ENCODE assay signal across 18 cellular contexts in the genomic region with DNA sequence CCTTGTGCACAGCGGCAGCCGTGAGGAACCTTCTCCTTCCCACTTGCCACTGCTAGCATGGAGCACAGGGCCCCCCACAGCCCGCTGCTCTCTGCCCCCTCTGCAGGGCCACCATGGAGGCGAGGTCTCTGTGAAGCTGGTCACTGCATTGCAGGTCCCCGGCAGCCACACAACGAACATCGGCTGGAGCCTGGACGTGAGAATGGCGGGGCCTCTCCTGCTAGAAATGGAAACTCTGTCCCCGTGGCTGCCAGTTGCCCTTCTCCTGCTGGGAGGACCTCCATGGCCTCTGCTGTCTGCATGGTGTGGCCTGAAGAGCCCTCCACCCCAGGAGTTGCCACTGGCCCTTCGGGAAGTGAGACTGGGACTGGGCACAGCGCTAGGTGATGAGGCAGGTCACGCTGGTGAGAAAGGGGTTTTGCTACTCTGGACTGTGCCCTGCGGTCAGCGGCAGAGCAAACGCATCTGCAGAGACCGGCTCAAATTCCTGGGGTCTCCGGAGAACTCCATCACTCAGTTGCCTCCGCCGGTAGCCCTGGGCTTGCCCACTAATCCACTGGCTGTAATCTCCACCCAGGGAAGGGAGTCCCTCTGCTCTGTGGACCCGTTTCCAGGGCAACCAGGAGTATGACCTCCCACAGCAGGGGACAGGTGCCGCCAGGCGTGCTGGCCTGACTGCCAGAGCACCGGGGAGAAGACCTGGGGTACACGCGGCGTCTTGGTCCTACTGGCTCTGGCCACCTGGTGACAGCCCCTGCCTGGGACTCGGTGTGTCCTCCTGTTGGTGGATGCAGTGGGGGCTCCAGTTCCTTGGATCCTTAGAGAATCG.
DNase-seq lines count a peak whose midpoint lies in the region; ATAC-seq, FAIRE-seq and TF ChIP-seq lines count a peak whose summit lies in the region.
"Had no signal": no experiment of that assay in that cellular context is flagged by ENCODE, and none has a peak within 500 bp of the region (broad histone marks: within the 10 kb centered on the region; RNA-seq: fewer than 3 reads in every experiment).

No MANE protein-coding gene starts in this region.

- TF ChIP-seq CTCF in Peyer's patch (IDR thresholded peaks at IDR 0.05) = no peak
- no peak for TF ChIP-seq CTCF in HepG2 (CRISPR knock-in tag; IDR thresholded peaks at IDR 0.05)
- TF ChIP-seq CTCF in sigmoid colon (IDR thresholded peaks at IDR 0.05) = no peak
- TF ChIP-seq CTCF in RWPE1 (conservative IDR thresholded peaks at IDR 0.05; ENCODE audit: low read depth) = no peak

- FAIRE-seq in HepG2 (lab: Jason Lieb, UNC) = no peak
- FAIRE-seq: A549, RCC 7860 had no signal

- no TSS peak for BruUV-seq in HepG2 (replicated peaks; lab: Mats Ljungman, UMichigan)

- no peak overlapping the region for H3K4me2 ChIP-seq in HepG2 (ENCODE audit: low read depth, low read length)
- H3K4me2 ChIP-seq: A549 had no signal

- TF ChIP-seq POLR2A in Peyer's patch (IDR thresholded peaks at IDR 0.05) (no peak), HepG2 (IDR thresholded peaks at IDR 0.05; ENCODE audit: insufficient read depth in 1 of 2, low read depth in 2 of 2, low read length in 2 of 2) (no peak), sigmoid colon (IDR thresholded peaks at IDR 0.05) (no peak)

- ATAC-seq in HepG2 (peak; percentile 19; the same call in 2 of the 3 replicates), GM19023 (IDR thresholded peaks at IDR 0.05; ENCODE audit: unreplicated experiment) (no peak)
- ATAC-seq: A549 had no signal

- H3K36me3 ChIP-seq in Peyer's patch (no peaks in the 10 kb centered on the region), HepG2 (replicated peaks in 1 of 2; ENCODE audit: control insufficient read depth in 1 of 2, insufficient read depth in 2 of 2, low read length in 2 of 2) (no peaks in the 10 kb centered on the region), sigmoid colon (no peaks in the 10 kb centered on the region)
- H3K36me3 ChIP-seq: MG63 had no signal

- H4K20me1 ChIP-seq in HepG2 (ENCODE audit: insufficient read depth, low read length) = no peaks in the 10 kb centered on the region

- no peaks in the 10 kb centered on the region for H3K27me3 ChIP-seq in Peyer's patch
- H3K27me3 ChIP-seq in HepG2 (ENCODE audit: control insufficient read depth in 1 of 2, insufficient read depth in 2 of 2, low read length in 2 of 2) = peaks cover 21 to 83% of the 10 kb centered on the region in 2 experiments; a peak in 4 of 5 replicates
- peaks cover 0 to 17% (median 10%) of the 10 kb centered on the region in 3 donors for H3K27me3 ChIP-seq in sigmoid colon
- H3K27me3 ChIP-seq: MG63 had no signal

- TF ChIP-seq RAD21 in HepG2 (CRISPR knock-in tag; IDR thresholded peaks at IDR 0.05) = no peak

- 3% methylated on average over 7 of the region's 29 CpGs for WGBS in HepG2 (ENCODE audit: low lambda C conversion rate)
- 78 to 84% methylated on average over 29 of the region's 29 CpGs for WGBS in sigmoid colon, 2 donors

- H3K4me3 ChIP-seq in Peyer's patch (no peak overlapping the region), HepG2 (replicated peaks in 1 of 3; ENCODE audit: insufficient read depth in 1 of 3, low read depth in 2 of 3, low read length in 3 of 3) (no peak overlapping the region), sigmoid colon (no peak overlapping the region)
- H3K4me3 ChIP-seq: A549, MG63 had no signal

- no peak overlapping the region for H2AFZ ChIP-seq in HepG2 (ENCODE audit: low read length)

- TF ChIP-seq EP300 in HepG2 (IDR thresholded peaks at IDR 0.05; ENCODE audit: low read depth in 2 of 2, low read length in 2 of 2) (no peak), HepG2 (CRISPR knock-in tag; IDR thresholded peaks at IDR 0.05; ENCODE audit: borderline replicate concordance) (no peak), sigmoid colon (IDR thresholded peaks at IDR 0.05) (no peak)

- intact Hi-C loops in HepG2 (cut with micrococcal nuclease; ENCODE audit: unreplicated experiment) (no loop called here), sigmoid colon (cut with DNase I) (no loop called here)

- H3K27ac ChIP-seq in Peyer's patch (no peak overlapping the region), HepG2 (ENCODE audit: extremely low read length, insufficient read depth, low read length) (no peak overlapping the region), sigmoid colon (no peak overlapping the region), RWPE1 (no peak overlapping the region)
- H3K27ac ChIP-seq: A549, C4-2B had no signal

- no peak overlapping the region for H3K9ac ChIP-seq in HepG2 (ENCODE audit: insufficient read depth, low read depth, low read length)

- no peaks in the 10 kb centered on the region for H3K79me2 ChIP-seq in HepG2 (ENCODE audit: insufficient read depth, low read length)

- in situ Hi-C loops in HepG2 (cut with HindIII; ENCODE audit: extremely low pct_ligation_motif_present, low pct_unique_long_range_greater_than_20kb) = no loop called here

- POLR2A ChIA-PET in HepG2 (lab: Yijun Ruan, JAX) (no interaction called here), RWPE1 (lab: Yijun Ruan, JAX; ENCODE audit: low non-redundant PET) (no interaction called here)

- no peaks in the 10 kb centered on the region for H3K9me3 ChIP-seq in Peyer's patch
- no peaks in the 10 kb centered on the region for H3K9me3 ChIP-seq in HepG2 (ENCODE audit: low read length)
- H3K9me3 ChIP-seq in sigmoid colon = no peaks in the 10 kb centered on the region
- H3K9me3 ChIP-seq: A549, MG63 had no signal

- CTCF ChIA-PET in HepG2 (lab: Yijun Ruan, JAX; ENCODE audit: low intra/inter-chr PET ratio, low total read pairs) (no interaction called here), RWPE1 (lab: Yijun Ruan, JAX) (no interaction called here)

- no peaks in the 10 kb centered on the region for H3K4me1 ChIP-seq in Peyer's patch
- H3K4me1 ChIP-seq in HepG2 (ENCODE audit: insufficient read depth, low read length) = peaks cover 5% of the 10 kb centered on the region
- H3K4me1 ChIP-seq in sigmoid colon = no peaks in the 10 kb centered on the region
- H3K4me1 ChIP-seq: A549 had no signal

- peak; percentile 48 for DNase-seq in activated effector memory CD4-positive, alpha-beta T cell treated with anti-CD3 and anti-CD28 coated beads, Interleukin-2, amount 50 U/mL, for 16 hours
- DNase-seq in activated effector memory CD4-positive, alpha-beta T cell treated with Interleukin-2 at 50 U/mL for 16 hours = no peak
- DNase-seq in Peyer's patch (peak in 2 of 3 donors; percentile 32 to 37), HepG2 (ENCODE audit: low spot score) (no peak), sigmoid colon (peak; percentile 58), NCI-H1105 treated with DMSO at 0.1 percent for 48 hours (lab: John Stamatoyannopoulos, UW) (no peak), RWPE1 (ENCODE audit: low spot score) (no peak)
- DNase-seq: DMS153, MG63, NCI-H1092 treated with DMSO at 0.1 percent for 48 hours, NCI-H1930, NCI-H2171, NCI-H446 treated with DMSO at 0.1 percent for 48 hours, NCI-H82 had no signal

TF ChIP-seq in HepG2, 621 proteins besides CTCF, POLR2A, EP300 and RAD21:
- TF ChIP-seq, protein P1, sequence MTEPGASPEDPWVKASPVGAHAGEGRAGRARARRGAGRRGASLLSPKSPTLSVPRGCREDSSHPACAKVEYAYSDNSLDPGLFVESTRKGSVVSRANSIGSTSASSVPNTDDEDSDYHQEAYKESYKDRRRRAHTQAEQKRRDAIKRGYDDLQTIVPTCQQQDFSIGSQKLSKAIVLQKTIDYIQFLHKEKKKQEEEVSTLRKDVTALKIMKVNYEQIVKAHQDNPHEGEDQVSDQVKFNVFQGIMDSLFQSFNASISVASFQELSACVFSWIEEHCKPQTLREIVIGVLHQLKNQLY (CRISPR knock-in tag; IDR thresholded peaks at IDR 0.05) = no peak
- TF ChIP-seq KLF9 (CRISPR knock-in tag; IDR thresholded peaks at IDR 0.05; ENCODE audit: low read depth) (no peak), ESRRA (CRISPR knock-in tag; IDR thresholded peaks at IDR 0.05; ENCODE audit: low read depth) (no peak), BCL6 (CRISPR knock-in tag; IDR thresholded peaks at IDR 0.05) (no peak), RFXAP (CRISPR knock-in tag; IDR thresholded peaks at IDR 0.05; ENCODE audit: borderline replicate concordance) (no peak), NFIB (CRISPR knock-in tag; IDR thresholded peaks at IDR 0.05; ENCODE audit: borderline replicate concordance) (no peak)
- TF ChIP-seq, protein P2, sequence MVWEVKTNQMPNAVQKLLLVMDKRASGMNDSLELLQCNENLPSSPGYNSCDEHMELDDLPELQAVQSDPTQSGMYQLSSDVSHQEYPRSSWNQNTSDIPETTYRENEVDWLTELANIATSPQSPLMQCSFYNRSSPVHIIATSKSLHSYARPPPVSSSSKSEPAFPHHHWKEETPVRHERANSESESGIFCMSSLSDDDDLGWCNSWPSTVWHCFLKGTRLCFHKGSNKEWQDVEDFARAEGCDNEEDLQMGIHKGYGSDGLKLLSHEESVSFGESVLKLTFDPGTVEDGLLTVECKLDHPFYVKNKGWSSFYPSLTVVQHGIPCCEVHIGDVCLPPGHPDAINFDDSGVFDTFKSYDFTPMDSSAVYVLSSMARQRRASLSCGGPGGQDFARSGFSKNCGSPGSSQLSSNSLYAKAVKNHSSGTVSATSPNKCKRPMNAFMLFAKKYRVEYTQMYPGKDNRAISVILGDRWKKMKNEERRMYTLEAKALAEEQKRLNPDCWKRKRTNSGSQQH (CRISPR knock-in tag; IDR thresholded peaks at IDR 0.05; ENCODE audit: low read depth) = no peak
TF ChIP-seq in HepG2: peak in this region for 0.

Comparison
In these comparisons a context has a peak if more than half of its experiments do, and no peak if none do; other contexts are left out.
1. DNase-seq: peak in activated effector memory CD4-positive, alpha-beta T cell treated with anti-CD3 and anti-CD28 coated beads, Interleukin-2, amount 50 U/mL, for 16 hours (single experiment), Peyer's patch (2 of 3) and sigmoid colon (single experiment); none in activated effector memory CD4-positive, alpha-beta T cell treated with Interleukin-2 at 50 U/mL for 16 hours (single experiment), HepG2 (single experiment), NCI-H1105 treated with DMSO at 0.1 percent for 48 hours (single experiment) and RWPE1 (single experiment).